ENCODE assay signal across 19 cellular contexts in genomic region chr2:29053223-29053622, GRCh38. TPM values are rescaled to one million over a fixed set of nuclear protein-coding genes. Genes with fewer than 3 reads are reported as not detected.
DNase-seq lines count a peak whose midpoint lies in the region; ATAC-seq and TF ChIP-seq lines count a peak whose summit lies in the region.
"Had no signal": no experiment of that assay in that cellular context is flagged by ENCODE, and none has a peak within 500 bp of the region (broad histone marks: within the 10 kb centered on the region; RNA-seq: fewer than 3 reads in every experiment).

No MANE protein-coding gene starts in this region.

- H3K4me1 Mint-ChIP-seq in endothelial cell (ENCODE audit: unreplicated experiment), result peaks cover 4% of the 10 kb centered on the region
- H3K4me1 Mint-ChIP-seq: naive thymus-derived CD4-positive, alpha-beta T cell had no signal

- no peaks in the 10 kb centered on the region for H3K9me3 ChIP-seq in RWPE2 (ENCODE audit: severe bottlenecking)
- H3K9me3 ChIP-seq: BLaER1 treated with 17β-estradiol and CSF1 and Interleukin-3, amounts not matched to agents 10 nM and 100 nM; left lung; uterus had no signal

- no peak overlapping the region for H3K27ac ChIP-seq in RWPE2 (ENCODE audit: poor library complexity, severe bottlenecking)
- H3K27ac ChIP-seq: BLaER1 treated with 17β-estradiol and CSF1 and Interleukin-3, amounts not matched to agents 10 nM and 100 nM; cardiac muscle cell; left lung had no signal

- H3K4me3 ChIP-seq in H7 (ENCODE audit: insufficient read depth, low read depth, low read length), result no peak overlapping the region
- no peak overlapping the region for H3K4me3 ChIP-seq in RWPE2 (ENCODE audit: severe bottlenecking)
- H3K4me3 ChIP-seq: BLaER1 treated with 17β-estradiol and CSF1 and Interleukin-3, amounts not matched to agents 10 nM and 100 nM; cardiac muscle cell; left lung; uterus had no signal

- no peaks in the 10 kb centered on the region for H3K36me3 ChIP-seq in H7 (replicated peaks; ENCODE audit: control insufficient read depth, insufficient read depth, low read length)
- H3K36me3 ChIP-seq in RWPE2 (ENCODE audit: low read depth), result no peaks in the 10 kb centered on the region
- H3K36me3 ChIP-seq: BLaER1 treated with 17β-estradiol and CSF1 and Interleukin-3, amounts not matched to agents 10 nM and 100 nM; cardiac muscle cell; left lung; uterus had no signal

- no peak for TF ChIP-seq CTCF in RWPE2 (IDR thresholded peaks at IDR 0.05; ENCODE audit: poor library complexity, severe bottlenecking)
- no peak for TF ChIP-seq CTCF in endothelial cell (IDR thresholded peaks at IDR 0.05; ENCODE audit: unreplicated experiment)

- no peaks in the 10 kb centered on the region for H3K9me3 Mint-ChIP-seq in endothelial cell (ENCODE audit: unreplicated experiment)

- no peaks in the 10 kb centered on the region for H3K36me3 Mint-ChIP-seq in endothelial cell (ENCODE audit: low read depth, unreplicated experiment)

- peak; percentile 86 for ATAC-seq in RWPE2 (ENCODE audit: low read depth)
- ATAC-seq: naive thymus-derived CD4-positive, alpha-beta T cell had no signal

- no peaks in the 10 kb centered on the region for H3K27me3 ChIP-seq in H7 (ENCODE audit: control insufficient read depth, insufficient read depth, low read length)
- H3K27me3 ChIP-seq in RWPE2 (ENCODE audit: insufficient read depth, poor library complexity, severe bottlenecking), result no peaks in the 10 kb centered on the region
- H3K27me3 ChIP-seq: BLaER1 treated with 17β-estradiol and CSF1 and Interleukin-3, amounts not matched to agents 10 nM and 100 nM; cardiac muscle cell; left lung; uterus had no signal

- peaks cover 3% of the 10 kb centered on the region for H3K27me3 Mint-ChIP-seq in endothelial cell (ENCODE audit: unreplicated experiment)
- H3K27me3 Mint-ChIP-seq: naive thymus-derived CD4-positive, alpha-beta T cell had no signal

- peaks cover 10% of the 10 kb centered on the region for H3K4me1 ChIP-seq in RWPE2 (ENCODE audit: insufficient read depth, poor library complexity, severe bottlenecking)
- H3K4me1 ChIP-seq: left lung, uterus had no signal

- no peak overlapping the region for H3K27ac Mint-ChIP-seq in endothelial cell (ENCODE audit: unreplicated experiment)

- DNase-seq in ELR (ENCODE audit: low read depth) (peak; percentile 43), H7 (peak; percentile 70), RWPE2 (ENCODE audit: low spot score) (no peak), kidney tubule cell (ENCODE audit: low spot score) (peak; percentile 43), endothelial cell (ENCODE audit: low spot score) (no peak), occipital lobe (lab: John Stamatoyannopoulos, UW) (no peak), NCI-H1092 treated with DMSO at 0.1 percent for 48 hours (lab: John Stamatoyannopoulos, UW) (no peak)
- no peak for DNase-seq in stimulated activated CD4-positive, alpha-beta T cell treated with anti-CD3 and anti-CD28 coated beads, Interleukin-4, amount 100 ng/mL, for 24 hours
- DNase-seq: activated naive CD4-positive, alpha-beta T cell treated with anti-CD3 and anti-CD28 coated beads, Interleukin-2, amount 50 U/mL, for 16 hours; glutamatergic neuron; left lung; naive thymus-derived CD4-positive, alpha-beta T cell; NCI-H2029 treated with DMSO at 0.1 percent for 48 hours; NK-92 treated with Interleukin-12 subunit alpha and Interleukin-12 subunit beta, amount 100 ng/mL, for 24 hours; SIG-M5; stimulated activated CD4-positive, alpha-beta T cell treated with anti-CD3 and anti-CD28 coated beads, Interleukin-4, amount 100 ng/mL, for 1 hour; uterus had no signal

- no peak overlapping the region for H3K4me3 Mint-ChIP-seq in endothelial cell (ENCODE audit: unreplicated experiment)
- H3K4me3 Mint-ChIP-seq: naive thymus-derived CD4-positive, alpha-beta T cell had no signal

RNA-seq across cellular contexts. Expression of gene PCARE, which starts 21.1 kb away (rescaled TPM):
- not detected in 2 replicates for total RNA-seq in H7 (2014; rRNA removed; shearing (Covaris generic))
- total RNA-seq in endothelial cell (ENCODE audit: unreplicated experiment) (not detected), occipital lobe (under 0.01 TPM)
- total RNA-seq: naive thymus-derived CD4-positive, alpha-beta T cell; uterus had no signal

Comparison
In these comparisons a context has a peak if more than half of its experiments do, and no peak if none do; other contexts are left out.
1. DNase-seq: peak in ELR (single experiment), H7 (single experiment) and kidney tubule cell (single experiment); none in RWPE2 (single experiment), endothelial cell (single experiment), occipital lobe (single experiment), NCI-H1092 treated with DMSO at 0.1 percent for 48 hours (single experiment) and stimulated activated CD4-positive, alpha-beta T cell treated with anti-CD3 and anti-CD28 coated beads, Interleukin-4, amount 100 ng/mL, for 24 hours (single experiment).